Comparison of ENCODE assay signal across 15 cellular contexts in the genomic region with DNA sequence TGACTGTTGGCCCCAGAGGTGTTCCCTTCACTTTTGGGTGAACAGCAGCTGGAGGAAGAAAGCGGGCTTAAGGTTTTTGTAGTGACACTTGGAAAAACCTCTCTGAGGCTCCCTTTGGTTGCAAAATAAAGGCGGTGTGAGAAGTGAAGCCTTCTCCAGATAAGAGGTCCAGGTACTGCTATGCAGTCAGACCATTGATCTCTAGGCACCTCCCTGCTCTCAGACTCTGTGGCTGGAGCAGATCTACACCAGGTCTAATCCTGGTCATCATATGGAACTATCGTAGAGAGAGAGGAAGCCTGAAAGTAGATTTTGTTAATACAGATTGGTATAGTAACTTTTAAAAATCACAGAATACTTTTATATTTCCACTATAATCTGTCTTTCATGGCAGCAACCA.
"Had no signal": no experiment of that assay in that cellular context is flagged by ENCODE, and none has a peak within 500 bp of the region (broad histone marks: within the 10 kb centered on the region; RNA-seq: fewer than 3 reads in every experiment).

No MANE protein-coding gene starts in this region.

- H3K27me3 Mint-ChIP-seq: activated T-cell treated with anti-CD3 and anti-CD28 coated beads, Interleukin-2, amount 50 U/mL, for 24 hours; brain had no signal

- ATAC-seq: activated naive CD4-positive, alpha-beta T cell treated with anti-CD3 and anti-CD28 coated beads, Interleukin-2, amount 50 U/mL, for 72 hours; esophagus mucosa; stimulated activated effector memory CD8-positive, alpha-beta T cell treated with anti-CD3 and anti-CD28 coated beads, Interleukin-12 subunit alpha, Interleukin-12 subunit beta, amount 100 ng/mL, for 72 hours had no signal

- H2AFZ ChIP-seq: parathyroid adenoma had no signal

- H3K4me2 ChIP-seq: smooth muscle cell had no signal

- H3K9ac ChIP-seq: parathyroid adenoma had no signal

- H3K9me3 Mint-ChIP-seq: activated naive CD4-positive, alpha-beta T cell treated with anti-CD3 and anti-CD28 coated beads, Interleukin-2, amount 50 U/mL, for 72 hours; activated T-cell treated with anti-CD3 and anti-CD28 coated beads, Interleukin-2, amount 50 U/mL, for 24 hours; brain; mesothelial cell of epicardium; stimulated activated effector memory CD8-positive, alpha-beta T cell treated with anti-CD3 and anti-CD28 coated beads, Interleukin-12 subunit alpha, Interleukin-12 subunit beta, amount 100 ng/mL, for 72 hours had no signal

- DNase-seq: activated CD4-positive, alpha-beta T cell treated with anti-CD3 and anti-CD28 coated beads, Interleukin-2, amount 50 U/mL, for 4 hours; activated CD4-positive, CD25-positive, alpha-beta regulatory T cell treated with anti-CD3 and anti-CD28 coated beads, Interleukin-2, amount 50 U/mL, for 72 hours; activated effector memory CD4-positive, alpha-beta T cell treated with Interleukin-2 at 50 U/mL for 16 hours; activated T-cell treated with anti-CD3 and anti-CD28 coated beads, Interleukin-2, amount 50 U/mL, for 24 hours; amniotic stem cell; foreskin fibroblast; head of caudate nucleus; T-helper 9 cell had no signal

- H3K27ac Mint-ChIP-seq: stimulated activated effector memory CD8-positive, alpha-beta T cell treated with anti-CD3 and anti-CD28 coated beads, Interleukin-12 subunit alpha, Interleukin-12 subunit beta, amount 100 ng/mL, for 72 hours had no signal

- H3K4me1 ChIP-seq: parathyroid adenoma had no signal

- H3K4me3 ChIP-seq: smooth muscle cell had no signal

- H3K4me3 Mint-ChIP-seq: activated T-cell treated with anti-CD3 and anti-CD28 coated beads, Interleukin-2, amount 50 U/mL, for 24 hours; brain; mesothelial cell of epicardium; stimulated activated effector memory CD8-positive, alpha-beta T cell treated with anti-CD3 and anti-CD28 coated beads, Interleukin-12 subunit alpha, Interleukin-12 subunit beta, amount 100 ng/mL, for 72 hours had no signal

- H3K27ac ChIP-seq: parathyroid adenoma had no signal
